In the genomic region with DNA sequence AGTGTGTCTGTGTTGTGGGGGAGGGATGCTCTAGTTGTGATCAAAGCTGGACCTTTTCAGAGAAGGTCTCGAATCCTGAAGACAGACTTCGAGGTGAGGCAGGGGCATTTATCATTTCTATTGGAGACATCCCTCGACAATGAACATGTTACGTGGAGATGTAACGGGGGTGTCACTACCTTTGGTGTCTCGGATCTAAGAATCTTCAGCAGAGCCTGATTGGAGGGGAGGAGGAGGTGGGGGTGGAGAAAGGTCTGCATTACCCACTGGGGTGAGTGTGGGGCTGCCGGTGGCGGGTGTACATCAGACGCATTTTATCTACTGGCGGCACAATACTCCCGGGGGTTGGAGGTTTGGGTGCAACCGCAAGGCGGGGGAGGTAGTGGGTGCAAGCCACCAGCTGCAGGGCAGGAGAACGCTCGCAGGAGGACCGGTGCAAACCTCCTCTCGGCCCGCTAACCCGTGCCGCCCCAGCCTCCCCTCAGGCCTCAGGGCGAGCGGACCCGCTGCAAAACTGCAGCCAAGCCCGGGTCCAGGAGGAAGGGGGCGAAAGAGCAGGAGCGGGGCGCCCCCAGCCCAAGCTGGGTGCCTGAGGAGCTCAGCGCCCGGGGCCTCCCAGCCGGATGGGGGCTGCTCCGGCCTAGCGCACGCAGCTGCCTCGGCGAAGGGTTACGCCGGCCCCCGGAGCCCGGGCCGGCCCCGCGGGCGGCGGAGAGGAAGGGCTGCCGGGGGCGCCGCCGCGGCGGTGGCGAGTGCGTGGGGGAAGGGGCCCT, we compare ENCODE assay signal across 1 cellular context.
TF ChIP-seq lines count a peak whose summit lies in the region.

No MANE protein-coding gene starts in this region.

TF ChIP-seq in GM23338, 12 proteins besides CTCF, POLR2A, EP300 and RAD21:
- TF ChIP-seq, protein P1, sequence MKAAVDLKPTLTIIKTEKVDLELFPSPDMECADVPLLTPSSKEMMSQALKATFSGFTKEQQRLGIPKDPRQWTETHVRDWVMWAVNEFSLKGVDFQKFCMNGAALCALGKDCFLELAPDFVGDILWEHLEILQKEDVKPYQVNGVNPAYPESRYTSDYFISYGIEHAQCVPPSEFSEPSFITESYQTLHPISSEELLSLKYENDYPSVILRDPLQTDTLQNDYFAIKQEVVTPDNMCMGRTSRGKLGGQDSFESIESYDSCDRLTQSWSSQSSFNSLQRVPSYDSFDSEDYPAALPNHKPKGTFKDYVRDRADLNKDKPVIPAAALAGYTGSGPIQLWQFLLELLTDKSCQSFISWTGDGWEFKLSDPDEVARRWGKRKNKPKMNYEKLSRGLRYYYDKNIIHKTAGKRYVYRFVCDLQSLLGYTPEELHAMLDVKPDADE (IDR thresholded peaks at IDR 0.05) = no peak
- no peak for TF ChIP-seq EZH2 (IDR thresholded peaks at IDR 0.05; ENCODE audit: low read depth, unreplicated experiment)
- TF ChIP-seq, protein P2, sequence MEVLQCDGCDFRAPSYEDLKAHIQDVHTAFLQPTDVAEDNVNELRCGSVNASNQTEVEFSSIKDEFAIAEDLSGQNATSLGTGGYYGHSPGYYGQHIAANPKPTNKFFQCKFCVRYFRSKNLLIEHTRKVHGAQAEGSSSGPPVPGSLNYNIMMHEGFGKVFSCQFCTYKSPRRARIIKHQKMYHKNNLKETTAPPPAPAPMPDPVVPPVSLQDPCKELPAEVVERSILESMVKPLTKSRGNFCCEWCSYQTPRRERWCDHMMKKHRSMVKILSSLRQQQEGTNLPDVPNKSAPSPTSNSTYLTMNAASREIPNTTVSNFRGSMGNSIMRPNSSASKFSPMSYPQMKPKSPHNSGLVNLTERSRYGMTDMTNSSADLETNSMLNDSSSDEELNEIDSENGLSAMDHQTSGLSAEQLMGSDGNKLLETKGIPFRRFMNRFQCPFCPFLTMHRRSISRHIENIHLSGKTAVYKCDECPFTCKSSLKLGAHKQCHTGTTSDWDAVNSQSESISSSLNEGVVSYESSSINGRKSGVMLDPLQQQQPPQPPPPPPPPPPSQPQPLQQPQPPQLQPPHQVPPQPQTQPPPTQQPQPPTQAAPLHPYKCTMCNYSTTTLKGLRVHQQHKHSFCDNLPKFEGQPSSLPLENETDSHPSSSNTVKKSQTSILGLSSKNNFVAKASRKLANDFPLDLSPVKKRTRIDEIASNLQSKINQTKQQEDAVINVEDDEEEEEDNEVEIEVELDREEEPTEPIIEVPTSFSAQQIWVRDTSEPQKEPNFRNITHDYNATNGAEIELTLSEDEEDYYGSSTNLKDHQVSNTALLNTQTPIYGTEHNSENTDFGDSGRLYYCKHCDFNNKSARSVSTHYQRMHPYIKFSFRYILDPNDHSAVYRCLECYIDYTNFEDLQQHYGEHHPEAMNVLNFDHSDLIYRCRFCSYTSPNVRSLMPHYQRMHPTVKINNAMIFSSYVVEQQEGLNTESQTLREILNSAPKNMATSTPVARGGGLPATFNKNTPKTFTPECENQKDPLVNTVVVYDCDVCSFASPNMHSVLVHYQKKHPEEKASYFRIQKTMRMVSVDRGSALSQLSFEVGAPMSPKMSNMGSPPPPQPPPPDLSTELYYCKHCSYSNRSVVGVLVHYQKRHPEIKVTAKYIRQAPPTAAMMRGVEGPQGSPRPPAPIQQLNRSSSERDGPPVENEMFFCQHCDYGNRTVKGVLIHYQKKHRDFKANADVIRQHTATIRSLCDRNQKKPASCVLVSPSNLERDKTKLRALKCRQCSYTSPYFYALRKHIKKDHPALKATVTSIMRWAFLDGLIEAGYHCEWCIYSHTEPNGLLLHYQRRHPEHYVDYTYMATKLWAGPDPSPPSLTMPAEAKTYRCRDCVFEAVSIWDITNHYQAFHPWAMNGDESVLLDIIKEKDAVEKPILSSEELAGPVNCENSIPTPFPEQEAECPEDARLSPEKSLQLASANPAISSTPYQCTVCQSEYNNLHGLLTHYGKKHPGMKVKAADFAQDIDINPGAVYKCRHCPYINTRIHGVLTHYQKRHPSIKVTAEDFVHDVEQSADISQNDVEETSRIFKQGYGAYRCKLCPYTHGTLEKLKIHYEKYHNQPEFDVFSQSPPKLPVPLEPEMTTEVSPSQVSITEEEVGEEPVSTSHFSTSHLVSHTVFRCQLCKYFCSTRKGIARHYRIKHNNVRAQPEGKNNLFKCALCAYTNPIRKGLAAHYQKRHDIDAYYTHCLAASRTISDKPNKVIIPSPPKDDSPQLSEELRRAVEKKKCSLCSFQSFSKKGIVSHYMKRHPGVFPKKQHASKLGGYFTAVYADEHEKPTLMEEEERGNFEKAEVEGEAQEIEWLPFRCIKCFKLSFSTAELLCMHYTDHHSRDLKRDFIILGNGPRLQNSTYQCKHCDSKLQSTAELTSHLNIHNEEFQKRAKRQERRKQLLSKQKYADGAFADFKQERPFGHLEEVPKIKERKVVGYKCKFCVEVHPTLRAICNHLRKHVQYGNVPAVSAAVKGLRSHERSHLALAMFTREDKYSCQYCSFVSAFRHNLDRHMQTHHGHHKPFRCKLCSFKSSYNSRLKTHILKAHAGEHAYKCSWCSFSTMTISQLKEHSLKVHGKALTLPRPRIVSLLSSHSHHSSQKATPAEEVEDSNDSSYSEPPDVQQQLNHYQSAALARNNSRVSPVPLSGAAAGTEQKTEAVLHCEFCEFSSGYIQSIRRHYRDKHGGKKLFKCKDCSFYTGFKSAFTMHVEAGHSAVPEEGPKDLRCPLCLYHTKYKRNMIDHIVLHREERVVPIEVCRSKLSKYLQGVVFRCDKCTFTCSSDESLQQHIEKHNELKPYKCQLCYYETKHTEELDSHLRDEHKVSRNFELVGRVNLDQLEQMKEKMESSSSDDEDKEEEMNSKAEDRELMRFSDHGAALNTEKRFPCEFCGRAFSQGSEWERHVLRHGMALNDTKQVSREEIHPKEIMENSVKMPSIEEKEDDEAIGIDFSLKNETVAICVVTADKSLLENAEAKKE (CRISPR knock-in tag; IDR thresholded peaks at IDR 0.05) = no peak
- no peak for TF ChIP-seq EZH2phosphoT487 (IDR thresholded peaks at IDR 0.05; ENCODE audit: unreplicated experiment)
- 0 out of 2 replicates have a peak, but pooled peaks have one; percentile 29 for TF ChIP-seq POLR2AphosphoS5 (IDR thresholded peaks at IDR 0.05; ENCODE audit: low read depth)
- no peak for TF ChIP-seq JUNB (IDR thresholded peaks at IDR 0.05; ENCODE audit: unreplicated experiment)
- TF ChIP-seq, protein P3, sequence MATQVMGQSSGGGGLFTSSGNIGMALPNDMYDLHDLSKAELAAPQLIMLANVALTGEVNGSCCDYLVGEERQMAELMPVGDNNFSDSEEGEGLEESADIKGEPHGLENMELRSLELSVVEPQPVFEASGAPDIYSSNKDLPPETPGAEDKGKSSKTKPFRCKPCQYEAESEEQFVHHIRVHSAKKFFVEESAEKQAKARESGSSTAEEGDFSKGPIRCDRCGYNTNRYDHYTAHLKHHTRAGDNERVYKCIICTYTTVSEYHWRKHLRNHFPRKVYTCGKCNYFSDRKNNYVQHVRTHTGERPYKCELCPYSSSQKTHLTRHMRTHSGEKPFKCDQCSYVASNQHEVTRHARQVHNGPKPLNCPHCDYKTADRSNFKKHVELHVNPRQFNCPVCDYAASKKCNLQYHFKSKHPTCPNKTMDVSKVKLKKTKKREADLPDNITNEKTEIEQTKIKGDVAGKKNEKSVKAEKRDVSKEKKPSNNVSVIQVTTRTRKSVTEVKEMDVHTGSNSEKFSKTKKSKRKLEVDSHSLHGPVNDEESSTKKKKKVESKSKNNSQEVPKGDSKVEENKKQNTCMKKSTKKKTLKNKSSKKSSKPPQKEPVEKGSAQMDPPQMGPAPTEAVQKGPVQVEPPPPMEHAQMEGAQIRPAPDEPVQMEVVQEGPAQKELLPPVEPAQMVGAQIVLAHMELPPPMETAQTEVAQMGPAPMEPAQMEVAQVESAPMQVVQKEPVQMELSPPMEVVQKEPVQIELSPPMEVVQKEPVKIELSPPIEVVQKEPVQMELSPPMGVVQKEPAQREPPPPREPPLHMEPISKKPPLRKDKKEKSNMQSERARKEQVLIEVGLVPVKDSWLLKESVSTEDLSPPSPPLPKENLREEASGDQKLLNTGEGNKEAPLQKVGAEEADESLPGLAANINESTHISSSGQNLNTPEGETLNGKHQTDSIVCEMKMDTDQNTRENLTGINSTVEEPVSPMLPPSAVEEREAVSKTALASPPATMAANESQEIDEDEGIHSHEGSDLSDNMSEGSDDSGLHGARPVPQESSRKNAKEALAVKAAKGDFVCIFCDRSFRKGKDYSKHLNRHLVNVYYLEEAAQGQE (IDR thresholded peaks at IDR 0.05; ENCODE audit: unreplicated experiment) = no peak
